ENCODE assay signal across 11 cellular contexts in the genomic region with DNA sequence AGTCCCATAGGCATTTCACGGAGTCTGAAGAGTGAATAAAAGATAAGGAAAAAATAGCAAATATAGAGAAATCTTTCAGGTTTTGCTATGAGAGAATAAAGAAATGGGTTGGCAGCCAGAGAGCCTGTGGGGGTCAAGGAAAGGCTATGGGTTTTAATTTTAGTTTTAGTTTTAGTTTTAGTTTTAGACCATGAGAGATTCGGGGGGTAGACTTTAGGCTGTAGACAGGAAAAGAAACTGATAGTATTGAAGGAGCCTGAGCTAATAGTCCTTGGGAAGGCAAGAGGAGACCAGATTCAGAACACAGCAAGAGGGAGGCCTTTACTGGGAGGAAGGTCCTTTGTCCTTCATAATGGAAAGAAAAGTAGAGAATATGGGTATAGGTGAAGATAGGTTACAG.
A peak's percentile ranks its signal among the peaks of the same experiment; 100 is the strongest.
DNase-seq lines count a peak whose midpoint lies in the region; ATAC-seq and TF ChIP-seq lines count a peak whose summit lies in the region.
"Had no signal": no experiment of that assay in that cellular context is flagged by ENCODE, and none has a peak within 500 bp of the region (broad histone marks: within the 10 kb centered on the region; RNA-seq: fewer than 3 reads in every experiment).

No MANE protein-coding gene starts in this region.

- H3K4me1 Mint-ChIP-seq in activated naive CD8-positive, alpha-beta T cell (ENCODE audit: low read depth), result peaks cover 28% of the 10 kb centered on the region

- peaks cover 21% of the 10 kb centered on the region for H3K36me3 Mint-ChIP-seq in activated naive CD8-positive, alpha-beta T cell

- no peaks in the 10 kb centered on the region for H3K27me3 ChIP-seq in WERI-Rb-1 (ENCODE audit: insufficient read depth, low read depth, severe bottlenecking)
- H3K27me3 ChIP-seq: tibial nerve had no signal

- H3K27ac Mint-ChIP-seq in activated naive CD8-positive, alpha-beta T cell, result peak overlapping the region; percentile 41

- no peaks in the 10 kb centered on the region for H3K9me3 ChIP-seq in WERI-Rb-1 (ENCODE audit: severe bottlenecking)
- H3K9me3 ChIP-seq: mucosa of descending colon, tibial nerve had no signal

- no peak overlapping the region for H3K4me3 ChIP-seq in WERI-Rb-1 (ENCODE audit: low read depth, low read length)
- H3K4me3 ChIP-seq: mucosa of descending colon, tibial nerve had no signal

- no peaks in the 10 kb centered on the region for H3K27me3 Mint-ChIP-seq in activated naive CD8-positive, alpha-beta T cell

- H3K4me3 Mint-ChIP-seq in activated naive CD8-positive, alpha-beta T cell, result no peak overlapping the region

- no peaks in the 10 kb centered on the region for H3K36me3 ChIP-seq in WERI-Rb-1
- H3K36me3 ChIP-seq: tibial nerve had no signal

- no peak for TF ChIP-seq CTCF in WERI-Rb-1 (IDR thresholded peaks at IDR 0.05; ENCODE audit: low read depth, low read length)

- H3K9me3 Mint-ChIP-seq in activated naive CD8-positive, alpha-beta T cell (ENCODE audit: low read depth), result no peaks in the 10 kb centered on the region

- no peak for DNase-seq in WERI-Rb-1
- no peak for DNase-seq in NCI-H2196 (lab: John Stamatoyannopoulos, UW; ENCODE audit: unreplicated experiment)
- no peak for DNase-seq in iPS-NIHi11 (ENCODE audit: low spot score)
- no peak for DNase-seq in NCI-H748 treated with DMSO at 0.1 percent for 48 hours (lab: John Stamatoyannopoulos, UW)
- DNase-seq: mucosa of descending colon, NCI-H524 had no signal

- no peak overlapping the region for H3K27ac ChIP-seq in WERI-Rb-1
- H3K27ac ChIP-seq: tibial nerve had no signal

- ATAC-seq in GM18511 (IDR thresholded peaks at IDR 0.05; ENCODE audit: unreplicated experiment), result peak; percentile 99
- ATAC-seq in GM19438 (IDR thresholded peaks at IDR 0.05; ENCODE audit: low read depth, unreplicated experiment), result peak; percentile 97
- peak; percentile 98 for ATAC-seq in HG02981 (IDR thresholded peaks at IDR 0.05; ENCODE audit: unreplicated experiment)
- ATAC-seq: mucosa of descending colon had no signal
